1 cellular context compared by ENCODE assay signal in genomic region chr11:103987631-103988594, GRCh38.
TF ChIP-seq lines count a peak whose summit lies in the region.

No MANE protein-coding gene starts in this region.

TF ChIP-seq in H1, 55 proteins besides CTCF, POLR2A, EP300 and RAD21:
- no peak for TF ChIP-seq ATF2 (IDR thresholded peaks at IDR 0.05; ENCODE audit: low read length)
- TF ChIP-seq, protein P1, sequence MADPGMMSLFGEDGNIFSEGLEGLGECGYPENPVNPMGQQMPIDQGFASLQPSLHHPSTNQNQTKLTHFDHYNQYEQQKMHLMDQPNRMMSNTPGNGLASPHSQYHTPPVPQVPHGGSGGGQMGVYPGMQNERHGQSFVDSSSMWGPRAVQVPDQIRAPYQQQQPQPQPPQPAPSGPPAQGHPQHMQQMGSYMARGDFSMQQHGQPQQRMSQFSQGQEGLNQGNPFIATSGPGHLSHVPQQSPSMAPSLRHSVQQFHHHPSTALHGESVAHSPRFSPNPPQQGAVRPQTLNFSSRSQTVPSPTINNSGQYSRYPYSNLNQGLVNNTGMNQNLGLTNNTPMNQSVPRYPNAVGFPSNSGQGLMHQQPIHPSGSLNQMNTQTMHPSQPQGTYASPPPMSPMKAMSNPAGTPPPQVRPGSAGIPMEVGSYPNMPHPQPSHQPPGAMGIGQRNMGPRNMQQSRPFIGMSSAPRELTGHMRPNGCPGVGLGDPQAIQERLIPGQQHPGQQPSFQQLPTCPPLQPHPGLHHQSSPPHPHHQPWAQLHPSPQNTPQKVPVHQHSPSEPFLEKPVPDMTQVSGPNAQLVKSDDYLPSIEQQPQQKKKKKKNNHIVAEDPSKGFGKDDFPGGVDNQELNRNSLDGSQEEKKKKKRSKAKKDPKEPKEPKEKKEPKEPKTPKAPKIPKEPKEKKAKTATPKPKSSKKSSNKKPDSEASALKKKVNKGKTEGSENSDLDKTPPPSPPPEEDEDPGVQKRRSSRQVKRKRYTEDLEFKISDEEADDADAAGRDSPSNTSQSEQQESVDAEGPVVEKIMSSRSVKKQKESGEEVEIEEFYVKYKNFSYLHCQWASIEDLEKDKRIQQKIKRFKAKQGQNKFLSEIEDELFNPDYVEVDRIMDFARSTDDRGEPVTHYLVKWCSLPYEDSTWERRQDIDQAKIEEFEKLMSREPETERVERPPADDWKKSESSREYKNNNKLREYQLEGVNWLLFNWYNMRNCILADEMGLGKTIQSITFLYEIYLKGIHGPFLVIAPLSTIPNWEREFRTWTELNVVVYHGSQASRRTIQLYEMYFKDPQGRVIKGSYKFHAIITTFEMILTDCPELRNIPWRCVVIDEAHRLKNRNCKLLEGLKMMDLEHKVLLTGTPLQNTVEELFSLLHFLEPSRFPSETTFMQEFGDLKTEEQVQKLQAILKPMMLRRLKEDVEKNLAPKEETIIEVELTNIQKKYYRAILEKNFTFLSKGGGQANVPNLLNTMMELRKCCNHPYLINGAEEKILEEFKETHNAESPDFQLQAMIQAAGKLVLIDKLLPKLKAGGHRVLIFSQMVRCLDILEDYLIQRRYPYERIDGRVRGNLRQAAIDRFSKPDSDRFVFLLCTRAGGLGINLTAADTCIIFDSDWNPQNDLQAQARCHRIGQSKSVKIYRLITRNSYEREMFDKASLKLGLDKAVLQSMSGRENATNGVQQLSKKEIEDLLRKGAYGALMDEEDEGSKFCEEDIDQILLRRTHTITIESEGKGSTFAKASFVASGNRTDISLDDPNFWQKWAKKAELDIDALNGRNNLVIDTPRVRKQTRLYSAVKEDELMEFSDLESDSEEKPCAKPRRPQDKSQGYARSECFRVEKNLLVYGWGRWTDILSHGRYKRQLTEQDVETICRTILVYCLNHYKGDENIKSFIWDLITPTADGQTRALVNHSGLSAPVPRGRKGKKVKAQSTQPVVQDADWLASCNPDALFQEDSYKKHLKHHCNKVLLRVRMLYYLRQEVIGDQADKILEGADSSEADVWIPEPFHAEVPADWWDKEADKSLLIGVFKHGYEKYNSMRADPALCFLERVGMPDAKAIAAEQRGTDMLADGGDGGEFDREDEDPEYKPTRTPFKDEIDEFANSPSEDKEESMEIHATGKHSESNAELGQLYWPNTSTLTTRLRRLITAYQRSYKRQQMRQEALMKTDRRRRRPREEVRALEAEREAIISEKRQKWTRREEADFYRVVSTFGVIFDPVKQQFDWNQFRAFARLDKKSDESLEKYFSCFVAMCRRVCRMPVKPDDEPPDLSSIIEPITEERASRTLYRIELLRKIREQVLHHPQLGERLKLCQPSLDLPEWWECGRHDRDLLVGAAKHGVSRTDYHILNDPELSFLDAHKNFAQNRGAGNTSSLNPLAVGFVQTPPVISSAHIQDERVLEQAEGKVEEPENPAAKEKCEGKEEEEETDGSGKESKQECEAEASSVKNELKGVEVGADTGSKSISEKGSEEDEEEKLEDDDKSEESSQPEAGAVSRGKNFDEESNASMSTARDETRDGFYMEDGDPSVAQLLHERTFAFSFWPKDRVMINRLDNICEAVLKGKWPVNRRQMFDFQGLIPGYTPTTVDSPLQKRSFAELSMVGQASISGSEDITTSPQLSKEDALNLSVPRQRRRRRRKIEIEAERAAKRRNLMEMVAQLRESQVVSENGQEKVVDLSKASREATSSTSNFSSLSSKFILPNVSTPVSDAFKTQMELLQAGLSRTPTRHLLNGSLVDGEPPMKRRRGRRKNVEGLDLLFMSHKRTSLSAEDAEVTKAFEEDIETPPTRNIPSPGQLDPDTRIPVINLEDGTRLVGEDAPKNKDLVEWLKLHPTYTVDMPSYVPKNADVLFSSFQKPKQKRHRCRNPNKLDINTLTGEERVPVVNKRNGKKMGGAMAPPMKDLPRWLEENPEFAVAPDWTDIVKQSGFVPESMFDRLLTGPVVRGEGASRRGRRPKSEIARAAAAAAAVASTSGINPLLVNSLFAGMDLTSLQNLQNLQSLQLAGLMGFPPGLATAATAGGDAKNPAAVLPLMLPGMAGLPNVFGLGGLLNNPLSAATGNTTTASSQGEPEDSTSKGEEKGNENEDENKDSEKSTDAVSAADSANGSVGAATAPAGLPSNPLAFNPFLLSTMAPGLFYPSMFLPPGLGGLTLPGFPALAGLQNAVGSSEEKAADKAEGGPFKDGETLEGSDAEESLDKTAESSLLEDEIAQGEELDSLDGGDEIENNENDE (IDR thresholded peaks at IDR 0.05; ENCODE audit: insufficient replicate concordance, low read length): no peak
- TF ChIP-seq, protein P2, sequence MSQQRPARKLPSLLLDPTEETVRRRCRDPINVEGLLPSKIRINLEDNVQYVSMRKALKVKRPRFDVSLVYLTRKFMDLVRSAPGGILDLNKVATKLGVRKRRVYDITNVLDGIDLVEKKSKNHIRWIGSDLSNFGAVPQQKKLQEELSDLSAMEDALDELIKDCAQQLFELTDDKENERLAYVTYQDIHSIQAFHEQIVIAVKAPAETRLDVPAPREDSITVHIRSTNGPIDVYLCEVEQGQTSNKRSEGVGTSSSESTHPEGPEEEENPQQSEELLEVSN (IDR thresholded peaks at IDR 0.05): no peak
- TF ChIP-seq SP2 (IDR thresholded peaks at IDR 0.05; ENCODE audit: low read length): no peak
- TF ChIP-seq BACH1 (IDR thresholded peaks at IDR 0.05; ENCODE audit: low read length): no peak
- TF ChIP-seq JUN (IDR thresholded peaks at IDR 0.05; ENCODE audit: low read depth, low read length): no peak
- TF ChIP-seq CHD2 (IDR thresholded peaks at IDR 0.05; ENCODE audit: low read length): no peak
- no peak for TF ChIP-seq BRCA1 (IDR thresholded peaks at IDR 0.05; ENCODE audit: low read depth, low read length)
- TF ChIP-seq SAP30 (IDR thresholded peaks at IDR 0.05; ENCODE audit: insufficient read depth, insufficient replicate concordance, low read length): no peak
- TF ChIP-seq PHF8 (conservative IDR thresholded peaks at IDR 0.05; ENCODE audit: low read depth, low read length): no peak
- no peak for TF ChIP-seq RBBP5 (IDR thresholded peaks at IDR 0.05; ENCODE audit: borderline replicate concordance, low read depth, low read length)
- TF ChIP-seq POLR2AphosphoS5 (IDR thresholded peaks at IDR 0.05; ENCODE audit: low read depth, low read length): no peak
- TF ChIP-seq FOSL1 (IDR thresholded peaks at IDR 0.05; ENCODE audit: insufficient read depth, low read depth, low read length): no peak
- TF ChIP-seq NANOG (IDR thresholded peaks at IDR 0.05; ENCODE audit: insufficient read depth, low read depth, low read length, poor library complexity, severe bottlenecking): no peak
- no peak for TF ChIP-seq ASH2L (IDR thresholded peaks at IDR 0.05; ENCODE audit: low read length)
- TF ChIP-seq EZH2 (IDR thresholded peaks at IDR 0.05; ENCODE audit: low read depth, low read length, severe bottlenecking): no peak
- TF ChIP-seq GABPA (IDR thresholded peaks at IDR 0.05; ENCODE audit: borderline replicate concordance, insufficient read depth, low read length): no peak
- no peak for TF ChIP-seq HDAC2 (IDR thresholded peaks at IDR 0.05; ENCODE audit: borderline replicate concordance in 1 of 2, low read depth in 2 of 2, low read length in 2 of 2)
- no peak for TF ChIP-seq SUZ12 (IDR thresholded peaks at IDR 0.05; ENCODE audit: low read length)
